In the genomic region with DNA sequence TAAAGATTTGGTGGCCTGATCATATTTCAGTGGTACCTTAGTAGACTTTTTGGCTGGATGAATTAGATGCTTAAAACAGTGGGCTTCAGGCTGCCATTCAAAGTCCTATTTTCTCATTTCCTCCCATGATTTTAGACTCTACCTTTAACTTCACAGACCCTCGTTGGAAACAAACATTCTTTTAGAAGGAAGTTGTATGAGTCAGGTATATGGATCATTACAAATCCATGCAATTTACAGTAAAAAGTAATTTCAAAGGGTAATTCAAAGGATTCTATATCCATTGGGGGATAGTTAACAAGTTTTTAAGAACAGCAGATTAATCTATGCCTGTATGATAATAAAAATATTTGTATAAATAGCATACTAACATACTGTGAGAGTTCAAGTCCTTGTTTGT, we compare ENCODE assay signal across 35 cellular contexts.
"Had no signal": no experiment of that assay in that cellular context is flagged by ENCODE, and none has a peak within 500 bp of the region (broad histone marks: within the 10 kb centered on the region; RNA-seq: fewer than 3 reads in every experiment).

No MANE protein-coding gene starts in this region.

- DNase-seq: Karpas-422, Kasumi-1, MG63, MM.1S, MV-4-11, NCI-H1048, NCI-H1092, NCI-H1092 treated with DMSO at 0.1 percent for 48 hours, NCI-H1105, NCI-H1105 treated with DMSO at 0.1 percent for 48 hours, NCI-H1417, NCI-H1417 treated with DMSO at 0.1 percent for 48 hours, NCI-H1436, NCI-H1436 treated with DMSO at 0.1 percent for 48 hours, NCI-H146, NCI-H1694, NCI-H1694 treated with DMSO at 0.1 percent for 48 hours, NCI-H187, NCI-H187 treated with DMSO at 0.1 percent for 48 hours, NCI-H1930, NCI-H2029, NCI-H2029 treated with DMSO at 0.1 percent for 48 hours, NCI-H2081, NCI-H2081 treated with DMSO at 0.1 percent for 48 hours, NCI-H2107, NCI-H2171, NCI-H2171 treated with DMSO at 0.1 percent for 48 hours, NCI-H2227 treated with DMSO at 0.1 percent for 48 hours, NCI-H226, NCI-H345, NCI-H446, NCI-H446 treated with DMSO at 0.1 percent for 48 hours, NCI-H510A, NCI-H510A treated with DMSO at 0.1 percent for 48 hours, NCI-H524 had no signal

- H3K4me3 ChIP-seq: MG63 had no signal

- H3K36me3 ChIP-seq: MG63 had no signal

- H3K27me3 ChIP-seq: MG63 had no signal
